20 cellular contexts compared by ENCODE assay signal in genomic region chr10:11908536-11908935, GRCh38.
"Had no signal": no experiment of that assay in that cellular context is flagged by ENCODE, and none has a peak within 500 bp of the region (broad histone marks: within the 10 kb centered on the region; RNA-seq: fewer than 3 reads in every experiment).

No MANE protein-coding gene starts in this region.

- H3K36me3 ChIP-seq: esophagus muscularis mucosa, gastrocnemius medialis, heart right ventricle, ovary, tibial artery, upper lobe of right lung, vagina had no signal

- H3K9me3 ChIP-seq: esophagus muscularis mucosa, gastrocnemius medialis, heart right ventricle, ovary, tibial artery, upper lobe of right lung, vagina had no signal

- H3K27ac ChIP-seq: epithelial cell of prostate, esophagus muscularis mucosa, gastrocnemius medialis, heart right ventricle, ovary, tibial artery, upper lobe of right lung, vagina had no signal

- H3K4me3 Mint-ChIP-seq: effector memory CD8-positive, alpha-beta T cell; memory B cell; natural killer cell treated with Interleukin-12 subunit alpha and Interleukin-12 subunit beta and Interleukin-15 and Interleukin-18, amount 100 ng/mL, for 72 hours; stimulated activated memory B cell treated with anti-CD40 and anti-IgM and Interleukin-4, amounts not matched to agents 10 μg/mL and 1 μg/mL and 100 μg/mL, for 72 hours; stimulated activated naive CD8-positive, alpha-beta T cell treated with anti-CD3 and anti-CD28 coated beads, Interleukin-15, Interleukin-2, amounts not matched to agents 100 ng/mL and 50 ng/mL, for 24 hours had no signal

- H3K4me1 ChIP-seq: esophagus muscularis mucosa, gastrocnemius medialis, heart right ventricle, tibial artery, upper lobe of right lung, vagina had no signal

- H3K4me2 ChIP-seq: smooth muscle cell had no signal

- H3K27ac Mint-ChIP-seq: memory B cell; natural killer cell treated with Interleukin-12 subunit alpha and Interleukin-12 subunit beta and Interleukin-15 and Interleukin-18, amount 100 ng/mL, for 72 hours; stimulated activated memory B cell treated with anti-CD40 and anti-IgM and Interleukin-4, amounts not matched to agents 10 μg/mL and 1 μg/mL and 100 μg/mL, for 72 hours; stimulated activated naive CD8-positive, alpha-beta T cell treated with anti-CD3 and anti-CD28 coated beads, Interleukin-15, Interleukin-2, amounts not matched to agents 100 ng/mL and 50 ng/mL, for 24 hours had no signal

- ATAC-seq: effector memory CD8-positive, alpha-beta T cell; gastrocnemius medialis; stimulated activated memory B cell treated with anti-CD40 and anti-IgM and Interleukin-4, amounts not matched to agents 10 μg/mL and 1 μg/mL and 100 μg/mL, for 72 hours; upper lobe of right lung had no signal

- H3K36me3 Mint-ChIP-seq: memory B cell; natural killer cell treated with Interleukin-12 subunit alpha and Interleukin-12 subunit beta and Interleukin-15 and Interleukin-18, amount 100 ng/mL, for 72 hours; stimulated activated memory B cell treated with anti-CD40 and anti-IgM and Interleukin-4, amounts not matched to agents 10 μg/mL and 1 μg/mL and 100 μg/mL, for 72 hours had no signal

- H3K27me3 ChIP-seq: esophagus muscularis mucosa, gastrocnemius medialis, ovary, tibial artery, upper lobe of right lung, vagina had no signal

- H3K9me3 Mint-ChIP-seq: effector memory CD8-positive, alpha-beta T cell; memory B cell; natural killer cell treated with Interleukin-12 subunit alpha and Interleukin-12 subunit beta and Interleukin-15 and Interleukin-18, amount 100 ng/mL, for 72 hours; stimulated activated memory B cell treated with anti-CD40 and anti-IgM and Interleukin-4, amounts not matched to agents 10 μg/mL and 1 μg/mL and 100 μg/mL, for 72 hours; stimulated activated naive CD8-positive, alpha-beta T cell treated with anti-CD3 and anti-CD28 coated beads, Interleukin-15, Interleukin-2, amounts not matched to agents 100 ng/mL and 50 ng/mL, for 24 hours had no signal

- H3K27me3 Mint-ChIP-seq: stimulated activated naive CD8-positive, alpha-beta T cell treated with anti-CD3 and anti-CD28 coated beads, Interleukin-15, Interleukin-2, amounts not matched to agents 100 ng/mL and 50 ng/mL, for 24 hours had no signal

- H3K4me3 ChIP-seq: esophagus muscularis mucosa, gastrocnemius medialis, heart right ventricle, ovary, smooth muscle cell, tibial artery, upper lobe of right lung, vagina had no signal

- DNase-seq: effector memory CD8-positive, alpha-beta T cell; gastrocnemius medialis; heart right ventricle; hypothalamus; kidney glomerular epithelial cell; midbrain; ovary; right cardiac atrium; stimulated activated CD4-positive, alpha-beta T cell treated with anti-CD3 and anti-CD28 coated beads, Interleukin-4, amount 100 ng/mL, for 1 hour; stimulated activated CD8-positive, alpha-beta memory T cell treated with anti-CD3 and anti-CD28 coated beads, Interleukin-4, amount 100 ng/mL, for 48 hours; upper lobe of right lung had no signal
